ENCODE assay signal across 33 cellular contexts in genomic region chr5:140270008-140270407, GRCh38.
"Had no signal": no experiment of that assay in that cellular context is flagged by ENCODE, and none has a peak within 500 bp of the region (broad histone marks: within the 10 kb centered on the region; RNA-seq: fewer than 3 reads in every experiment).

No MANE protein-coding gene starts in this region.

- H3K27me3 ChIP-seq: ascending aorta, breast epithelium, cardiac muscle cell, esophagus muscularis mucosa, foreskin keratinocyte, gastrocnemius medialis had no signal

- H3K36me3 ChIP-seq: ascending aorta, breast epithelium, cardiac muscle cell, gastrocnemius medialis had no signal

- H3K9me3 Mint-ChIP-seq: activated B cell treated with CpG ODN at 0.5 μM for 24 hours; activated CD4-positive, alpha-beta memory T cell treated with anti-CD3 and anti-CD28 coated beads for 36 hours; activated CD4-positive, alpha-beta T cell treated with anti-CD3 and anti-CD28 coated beads, Interleukin-2, amount 10 ng/mL, durations not matched to agents 24 days and 14 days; activated naive CD4-positive, alpha-beta T cell treated with anti-CD3 and anti-CD28 coated beads, Interleukin-2, amount 10 ng/mL, durations not matched to agents 7 days and 5 days; activated naive CD4-positive, alpha-beta T cell treated with anti-CD3 and anti-CD28 coated beads, Interleukin-2, amount 50 U/mL, for 72 hours; activated naive CD8-positive, alpha-beta T cell treated with anti-CD3 and anti-CD28 coated beads, Interleukin-2, amount 10 ng/mL, durations not matched to agents 7 days and 5 days; brain; effector memory CD8-positive, alpha-beta T cell; T-helper 2 cell treated with Interferon-gamma antibody and Interleukin-4, amounts not matched to agents 5 μg/mL and 100 μg/mL, for 36 hours had no signal

- ATAC-seq: activated CD4-positive, CD25-positive, alpha-beta regulatory T cell treated with anti-CD3 and anti-CD28 coated beads, Interleukin-2, amount 50 U/mL, for 24 hours; activated CD8-positive, alpha-beta memory T cell treated with anti-CD3 and anti-CD28 coated beads, Interleukin-2, amount 10 ng/mL, durations not matched to agents 7 days and 5 days; activated CD8-positive, alpha-beta T cell treated with anti-CD3 and anti-CD28 coated beads, Interleukin-2, amount 10 ng/mL, durations not matched to agents 7 days and 5 days; activated naive CD4-positive, alpha-beta T cell treated with anti-CD3 and anti-CD28 coated beads, Interleukin-2, amount 50 U/mL, for 72 hours; effector memory CD8-positive, alpha-beta T cell; foreskin keratinocyte; gastrocnemius medialis; T-helper 17 cell had no signal

- H3K4me3 Mint-ChIP-seq: activated B cell treated with CpG ODN at 0.5 μM for 24 hours; activated CD4-positive, alpha-beta memory T cell treated with anti-CD3 and anti-CD28 coated beads for 36 hours; activated CD4-positive, alpha-beta T cell treated with anti-CD3 and anti-CD28 coated beads, Interleukin-2, amount 10 ng/mL, durations not matched to agents 24 days and 14 days; activated CD8-positive, alpha-beta memory T cell treated with anti-CD3 and anti-CD28 coated beads, Interleukin-2, amount 10 ng/mL, durations not matched to agents 7 days and 5 days; activated CD8-positive, alpha-beta T cell treated with anti-CD3 and anti-CD28 coated beads, Interleukin-2, amount 10 ng/mL, durations not matched to agents 7 days and 5 days; activated naive CD4-positive, alpha-beta T cell treated with anti-CD3 and anti-CD28 coated beads, Interleukin-2, amount 10 ng/mL, durations not matched to agents 7 days and 5 days; activated naive CD8-positive, alpha-beta T cell treated with anti-CD3 and anti-CD28 coated beads, Interleukin-2, amount 10 ng/mL, durations not matched to agents 7 days and 5 days; brain; effector memory CD8-positive, alpha-beta T cell; T-helper 17 cell; T-helper 2 cell treated with Interferon-gamma antibody and Interleukin-4, amounts not matched to agents 5 μg/mL and 100 μg/mL, for 36 hours had no signal

- H3K27me3 Mint-ChIP-seq: activated B cell treated with CpG ODN at 0.5 μM for 24 hours; activated CD4-positive, alpha-beta memory T cell treated with anti-CD3 and anti-CD28 coated beads for 36 hours; activated CD4-positive, alpha-beta T cell treated with anti-CD3 and anti-CD28 coated beads, Interleukin-2, amount 10 ng/mL, durations not matched to agents 24 days and 14 days; activated CD8-positive, alpha-beta memory T cell treated with anti-CD3 and anti-CD28 coated beads, Interleukin-2, amount 10 ng/mL, durations not matched to agents 7 days and 5 days; activated naive CD4-positive, alpha-beta T cell treated with anti-CD3 and anti-CD28 coated beads, Interleukin-2, amount 10 ng/mL, durations not matched to agents 7 days and 5 days; activated naive CD8-positive, alpha-beta T cell treated with anti-CD3 and anti-CD28 coated beads, Interleukin-2, amount 10 ng/mL, durations not matched to agents 7 days and 5 days; effector memory CD8-positive, alpha-beta T cell; T-helper 17 cell had no signal

- H3K4me3 ChIP-seq: ascending aorta, breast epithelium, cardiac muscle cell, esophagus muscularis mucosa, gastrocnemius medialis had no signal

- H3K27ac ChIP-seq: ascending aorta, breast epithelium, cardiac muscle cell, esophagus muscularis mucosa, foreskin keratinocyte, gastrocnemius medialis, WERI-Rb-1 had no signal

- H3K9me3 ChIP-seq: ascending aorta, breast epithelium, esophagus muscularis mucosa, gastrocnemius medialis had no signal

- H3K27ac Mint-ChIP-seq: activated B cell treated with CpG ODN at 0.5 μM for 24 hours; activated CD4-positive, alpha-beta memory T cell treated with anti-CD3 and anti-CD28 coated beads for 36 hours; activated CD4-positive, alpha-beta T cell treated with anti-CD3 and anti-CD28 coated beads, Interleukin-2, amount 10 ng/mL, durations not matched to agents 24 days and 14 days; activated CD8-positive, alpha-beta memory T cell treated with anti-CD3 and anti-CD28 coated beads, Interleukin-2, amount 10 ng/mL, durations not matched to agents 7 days and 5 days; activated CD8-positive, alpha-beta T cell treated with anti-CD3 and anti-CD28 coated beads, Interleukin-2, amount 10 ng/mL, durations not matched to agents 7 days and 5 days; activated naive CD4-positive, alpha-beta T cell treated with anti-CD3 and anti-CD28 coated beads, Interleukin-2, amount 10 ng/mL, durations not matched to agents 7 days and 5 days; activated naive CD4-positive, alpha-beta T cell treated with anti-CD3 and anti-CD28 coated beads, Interleukin-2, amount 50 U/mL, for 72 hours; activated naive CD8-positive, alpha-beta T cell treated with anti-CD3 and anti-CD28 coated beads, Interleukin-2, amount 10 ng/mL, durations not matched to agents 7 days and 5 days; effector memory CD8-positive, alpha-beta T cell; T-helper 17 cell; T-helper 2 cell treated with Interferon-gamma antibody and Interleukin-4, amounts not matched to agents 5 μg/mL and 100 μg/mL, for 36 hours had no signal

- H3K4me1 ChIP-seq: breast epithelium, foreskin keratinocyte had no signal

- DNase-seq: activated B cell treated with CpG ODN at 0.5 μM for 24 hours; activated CD4-positive, alpha-beta memory T cell treated with anti-CD3 and anti-CD28 coated beads for 36 hours; activated CD4-positive, alpha-beta T cell treated with anti-CD3 and anti-CD28 coated beads, Interleukin-2, amount 10 ng/mL, durations not matched to agents 24 days and 14 days; activated CD8-positive, alpha-beta memory T cell treated with anti-CD3 and anti-CD28 coated beads, Interleukin-2, amount 10 ng/mL, durations not matched to agents 7 days and 5 days; activated CD8-positive, alpha-beta memory T cell treated with anti-CD3 and anti-CD28 coated beads, Interleukin-2, amount 50 U/mL, for 4 hours; activated CD8-positive, alpha-beta T cell treated with anti-CD3 and anti-CD28 coated beads, Interleukin-2, amount 10 ng/mL, durations not matched to agents 7 days and 5 days; activated gamma-delta T cell; activated naive CD4-positive, alpha-beta T cell; activated naive CD4-positive, alpha-beta T cell treated with anti-CD3 and anti-CD28 coated beads, Interleukin-2, amount 10 ng/mL, durations not matched to agents 7 days and 5 days; activated naive CD8-positive, alpha-beta T cell treated with anti-CD3 and anti-CD28 coated beads, Interleukin-2, amount 10 ng/mL, durations not matched to agents 7 days and 5 days; activated T-cell treated with anti-CD3 and anti-CD28 coated beads, Interleukin-2, amount 50 U/mL, for 1 hour; activated T-cell treated with anti-CD3 and anti-CD28 coated beads, Interleukin-2, amount 50 U/mL, for 48 hours; central memory CD4-positive, alpha-beta T cell; cerebellar nuclear complex; cortex of kidney; dermis blood vessel endothelial cell; effector CD4-positive, alpha-beta T cell; effector memory CD8-positive, alpha-beta T cell; erythroblast; foreskin keratinocyte; gastrocnemius medialis; T-helper 1 cell; T-helper 17 cell; T1000; WERI-Rb-1 had no signal
